13 cellular contexts compared by ENCODE assay signal in genomic region chrX:55794420-55794819, GRCh38.
A peak's percentile ranks its signal among the peaks of the same experiment; 100 is the strongest.
DNase-seq lines count a peak whose midpoint lies in the region; ATAC-seq and TF ChIP-seq lines count a peak whose summit lies in the region.
"Had no signal": no experiment of that assay in that cellular context is flagged by ENCODE, and none has a peak within 500 bp of the region (broad histone marks: within the 10 kb centered on the region; RNA-seq: fewer than 3 reads in every experiment).

No MANE protein-coding gene starts in this region.

- peak; percentile 40 for ATAC-seq in activated naive CD8-positive, alpha-beta T cell treated with anti-CD3 and anti-CD28 coated beads, Interleukin-2, amount 50 U/mL, for 24 hours
- peak; percentile 97 for ATAC-seq in GM21619 (IDR thresholded peaks at IDR 0.05; ENCODE audit: unreplicated experiment)
- ATAC-seq in HG03139 (IDR thresholded peaks at IDR 0.05; ENCODE audit: unreplicated experiment): peak; percentile 82
- ATAC-seq in Right ventricle myocardium inferior: no peak

- no peak overlapping the region for H3K27ac Mint-ChIP-seq in activated naive CD8-positive, alpha-beta T cell treated with anti-CD3 and anti-CD28 coated beads, Interleukin-2, amount 50 U/mL, for 24 hours
- H3K27ac Mint-ChIP-seq in activated naive CD8-positive, alpha-beta T cell treated with anti-CD3 and anti-CD28 coated beads for 36 hours: no peak overlapping the region

- no peak overlapping the region for H3K4me3 Mint-ChIP-seq in activated naive CD8-positive, alpha-beta T cell treated with anti-CD3 and anti-CD28 coated beads, Interleukin-2, amount 50 U/mL, for 24 hours
- H3K4me3 Mint-ChIP-seq in activated naive CD8-positive, alpha-beta T cell treated with anti-CD3 and anti-CD28 coated beads for 36 hours: no peak overlapping the region

- no peak overlapping the region for H3K4me3 ChIP-seq in stomach
- H3K4me3 ChIP-seq: sigmoid colon, uterus had no signal

- no peak for TF ChIP-seq EP300 in stomach (IDR thresholded peaks at IDR 0.05)

- H3K4me1 Mint-ChIP-seq in activated naive CD8-positive, alpha-beta T cell treated with anti-CD3 and anti-CD28 coated beads, Interleukin-2, amount 50 U/mL, for 24 hours: peaks cover 4% of the 10 kb centered on the region
- peaks cover 4% of the 10 kb centered on the region for H3K4me1 Mint-ChIP-seq in activated naive CD8-positive, alpha-beta T cell treated with anti-CD3 and anti-CD28 coated beads for 36 hours

- TF ChIP-seq POLR2A in stomach (IDR thresholded peaks at IDR 0.05): no peak

- H3K36me3 Mint-ChIP-seq in activated naive CD8-positive, alpha-beta T cell treated with anti-CD3 and anti-CD28 coated beads, Interleukin-2, amount 50 U/mL, for 24 hours (ENCODE audit: low read depth): no peaks in the 10 kb centered on the region
- H3K36me3 Mint-ChIP-seq in activated naive CD8-positive, alpha-beta T cell treated with anti-CD3 and anti-CD28 coated beads for 36 hours: peaks cover 2% of the 10 kb centered on the region

- no peak for DNase-seq in activated naive CD8-positive, alpha-beta T cell treated with anti-CD3 and anti-CD28 coated beads, Interleukin-2, amount 50 U/mL, for 24 hours
- DNase-seq in activated naive CD8-positive, alpha-beta T cell treated with anti-CD3 and anti-CD28 coated beads for 36 hours: no peak
- no peak for DNase-seq in posterior vena cava (ENCODE audit: low spot score)
- DNase-seq in NCI-H345 treated with DMSO at 0.1 percent for 48 hours (lab: John Stamatoyannopoulos, UW; ENCODE audit: unreplicated experiment): no peak
- no peak for DNase-seq in Right ventricle myocardium inferior (ENCODE audit: missing footprints)
- DNase-seq in stomach: no peak
- DNase-seq: ACHN, DMS79 treated with DMSO at 0.1 percent for 48 hours, NCI-H187, sigmoid colon, uterus had no signal

- H3K9me3 ChIP-seq in stomach: no peaks in the 10 kb centered on the region
- H3K9me3 ChIP-seq: sigmoid colon, uterus had no signal

- H3K27me3 ChIP-seq in stomach: no peaks in the 10 kb centered on the region
- H3K27me3 ChIP-seq: sigmoid colon had no signal

- no peaks in the 10 kb centered on the region for H3K27me3 Mint-ChIP-seq in activated naive CD8-positive, alpha-beta T cell treated with anti-CD3 and anti-CD28 coated beads, Interleukin-2, amount 50 U/mL, for 24 hours
- H3K27me3 Mint-ChIP-seq in activated naive CD8-positive, alpha-beta T cell treated with anti-CD3 and anti-CD28 coated beads for 36 hours: no peaks in the 10 kb centered on the region

- no peaks in the 10 kb centered on the region for H3K36me3 ChIP-seq in stomach
- H3K36me3 ChIP-seq: sigmoid colon, uterus had no signal

- WGBS in stomach, 5 donors: 72 to 100% (median 82%) methylated on average over 1 of the region's 1 CpG

- intact Hi-C loops in posterior vena cava (cut with DNase I): no loop called here
- intact Hi-C loops in Right ventricle myocardium inferior (cut with DNase I): no loop called here
- intact Hi-C loops in stomach (cut with DNase I; ENCODE audit: low total_unique reads): no loop called here

- no peak for TF ChIP-seq CTCF in stomach (IDR thresholded peaks at IDR 0.05)

- no peaks in the 10 kb centered on the region for H3K4me1 ChIP-seq in stomach
- H3K4me1 ChIP-seq: sigmoid colon, uterus had no signal

- H3K27ac ChIP-seq in stomach: no peak overlapping the region
- H3K27ac ChIP-seq: sigmoid colon, uterus had no signal

- no peaks in the 10 kb centered on the region for H3K9me3 Mint-ChIP-seq in activated naive CD8-positive, alpha-beta T cell treated with anti-CD3 and anti-CD28 coated beads, Interleukin-2, amount 50 U/mL, for 24 hours
- no peaks in the 10 kb centered on the region for H3K9me3 Mint-ChIP-seq in activated naive CD8-positive, alpha-beta T cell treated with anti-CD3 and anti-CD28 coated beads for 36 hours
